1 cellular context compared by ENCODE assay signal in genomic region chr12:123762715-123763052, GRCh38.
TF ChIP-seq lines count a peak whose summit lies in the region.

No MANE protein-coding gene starts in this region.

TF ChIP-seq in GM23338, 12 proteins besides CTCF, POLR2A, EP300 and RAD21 (continued from another document):
- no peak for TF ChIP-seq ZNF462 (CRISPR knock-in tag; IDR thresholded peaks at IDR 0.05)
